In the genomic region with DNA sequence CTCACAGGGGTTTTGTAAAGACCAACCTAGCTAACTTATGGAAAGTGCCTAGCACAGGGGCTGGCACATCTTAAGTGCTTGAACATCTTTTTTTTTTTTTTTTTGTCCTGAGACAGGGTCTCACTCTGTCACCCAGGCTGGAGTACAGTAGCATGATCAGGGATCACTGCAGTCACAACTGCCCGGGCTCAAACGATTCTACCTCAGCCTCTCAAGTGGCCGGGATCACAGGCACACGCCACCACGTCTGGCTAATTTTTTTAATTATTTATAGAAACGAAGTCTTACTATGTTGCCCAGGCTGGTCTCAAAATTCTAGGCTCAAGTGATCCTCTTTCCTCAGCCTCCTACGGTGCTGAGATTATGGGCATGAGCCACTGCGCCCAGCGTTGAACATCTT, we compare ENCODE assay signal across 18 cellular contexts.
"Had no signal": no experiment of that assay in that cellular context is flagged by ENCODE, and none has a peak within 500 bp of the region (broad histone marks: within the 10 kb centered on the region; RNA-seq: fewer than 3 reads in every experiment).

No MANE protein-coding gene starts in this region.

- H3K9me3 Mint-ChIP-seq: activated T-cell treated with anti-CD3 and anti-CD28 coated beads, Interleukin-2, amount 50 U/mL, for 24 hours; natural killer cell treated with Interleukin-12 subunit alpha and Interleukin-12 subunit beta and Interleukin-15 and Interleukin-18, amount 100 ng/mL, for 72 hours; stimulated activated naive CD8-positive, alpha-beta T cell treated with anti-CD3 and anti-CD28 coated beads, Interleukin-15, amount 100 ng/mL, for 72 hours; T-helper 1 cell treated with Interleukin-12 subunit alpha and Interleukin-12 subunit beta and Interleukin-4 antibody, amounts not matched to agents 30 μg/mL and 1 μg/mL, for 36 hours had no signal

- H3K9me3 ChIP-seq: esophagus squamous epithelium, left lung, mucosa of descending colon, pancreas had no signal

- H3K4me3 ChIP-seq: mucosa of descending colon had no signal

- H3K27me3 ChIP-seq: left lung, pancreas had no signal

- DNase-seq: activated effector memory CD4-positive, alpha-beta T cell treated with Interleukin-2 at 50 U/mL for 16 hours; activated naive CD4-positive, alpha-beta T cell treated with anti-CD3 and anti-CD28 coated beads, Interleukin-2, amount 50 U/mL, for 16 hours; activated T-cell treated with anti-CD3 and anti-CD28 coated beads, Interleukin-2, amount 50 U/mL, for 24 hours; brain microvascular endothelial cell; cortex of kidney; effector CD8-positive, alpha-beta T cell; esophagus squamous epithelium; glutamatergic neuron; kidney; left lung; mammary epithelial cell; mucosa of descending colon; pancreas; stimulated activated CD4-positive, alpha-beta T cell treated with anti-CD3 and anti-CD28 coated beads, Interleukin-1b, Interleukin-23, amount 100 ng/mL, for 48 hours; stimulated activated naive CD8-positive, alpha-beta T cell treated with anti-CD3 and anti-CD28 coated beads, Interleukin-15, amount 100 ng/mL, for 72 hours had no signal

- H3K36me3 Mint-ChIP-seq: natural killer cell treated with Interleukin-12 subunit alpha and Interleukin-12 subunit beta and Interleukin-15 and Interleukin-18, amount 100 ng/mL, for 72 hours had no signal

- ATAC-seq: left lung; mucosa of descending colon; natural killer cell treated with Interleukin-12 subunit alpha and Interleukin-12 subunit beta and Interleukin-15 and Interleukin-18, amount 100 ng/mL, for 72 hours; pancreas; SK-N-SH treated with all-trans-retinoic acid at 6 μM for 48 hours; stimulated activated naive CD8-positive, alpha-beta T cell treated with anti-CD3 and anti-CD28 coated beads, Interleukin-15, amount 100 ng/mL, for 72 hours had no signal

- H3K36me3 ChIP-seq: brain microvascular endothelial cell, esophagus squamous epithelium, left lung, pancreas had no signal
